In genomic region chr1:183470961-183471747, GRCh38 we compare ENCODE assay signal across 8 cellular contexts.
A peak's percentile ranks its signal among the peaks of the same experiment; 100 is the strongest.
DNase-seq lines count a peak whose midpoint lies in the region; ATAC-seq lines count a peak whose summit lies in the region.

No MANE protein-coding gene starts in this region.

- DNase-seq in ACHN (peak; percentile 87), NCI-H2227 treated with DMSO at 0.1 percent for 48 hours (lab: John Stamatoyannopoulos, UW) (peak; percentile 91), cerebellar cortex (ENCODE audit: low spot score) (peak; percentile 72), kidney tubule cell (ENCODE audit: low spot score) (peak; percentile 84)
- DNase-seq in activated CD4-positive, CD25-positive, alpha-beta regulatory T cell treated with anti-CD3 and anti-CD28 coated beads, Interleukin-2, amount 50 U/mL, for 16 hours (ENCODE audit: low read depth, low spot score), result peak; percentile 40
- DNase-seq in stimulated activated CD4-positive, alpha-beta T cell treated with anti-CD3 and anti-CD28 coated beads, Interleukin-1b, Interleukin-23, amount 100 ng/mL, for 24 hours (ENCODE audit: low read depth in 4 of 4, low spot score in 1 of 4), result peak in 3 of 4 experiments; percentile 43 to 67 (median 59)

- peak; percentile 20 for ATAC-seq in GM18858 (IDR thresholded peaks at IDR 0.05; ENCODE audit: unreplicated experiment)
- ATAC-seq in HG03135 (IDR thresholded peaks at IDR 0.05; ENCODE audit: unreplicated experiment), result peak; percentile 30

- in situ Hi-C loops in ACHN (cut with HindIII; ENCODE audit: low pct_ligation_motif_present, low pct_unique_long_range_greater_than_20kb, low sequenced_read_pairs), result no loop called here

Comparison
In these comparisons a context has a peak if more than half of its experiments do, and no peak if none do; other contexts are left out.
1. Peak in every context shown above with its lines: DNase-seq and ATAC-seq.
2. DNase-seq: peak in every context shown above with its lines; median percentile 91 in NCI-H2227 treated with DMSO at 0.1 percent for 48 hours; 87 in ACHN; 84 in kidney tubule cell; 72 in cerebellar cortex; 59 in stimulated activated CD4-positive, alpha-beta T cell treated with anti-CD3 and anti-CD28 coated beads, Interleukin-1b, Interleukin-23, amount 100 ng/mL, for 24 hours; 40 in activated CD4-positive, CD25-positive, alpha-beta regulatory T cell treated with anti-CD3 and anti-CD28 coated beads, Interleukin-2, amount 50 U/mL, for 16 hours.